ENCODE assay signal across 9 cellular contexts in genomic region chr12:96212456-96213375, GRCh38. TPM values are rescaled to one million over a fixed set of nuclear protein-coding genes. Genes with fewer than 3 reads are reported as not detected.
DNase-seq lines count a peak whose midpoint lies in the region; TF ChIP-seq lines count a peak whose summit lies in the region.
"Had no signal": no experiment of that assay in that cellular context is flagged by ENCODE, and none has a peak within 500 bp of the region (broad histone marks: within the 10 kb centered on the region; RNA-seq: fewer than 3 reads in every experiment).

No MANE protein-coding gene starts in this region.

- intact Hi-C loops in PC-9 (cut with micrococcal nuclease; ENCODE audit: unreplicated experiment): no loop called here

- H3K27me3 ChIP-seq in PC-9 (ENCODE audit: insufficient read depth, low read depth) (no peaks in the 10 kb centered on the region), rectal smooth muscle tissue (ENCODE audit: control insufficient read depth, insufficient read depth, low read length) (no peaks in the 10 kb centered on the region)
- H3K27me3 ChIP-seq: body of pancreas had no signal

- H3K4me3 ChIP-seq in PC-9: no peak overlapping the region
- H3K4me3 ChIP-seq in rectal smooth muscle tissue (ENCODE audit: low read length): no peak overlapping the region
- H3K4me3 ChIP-seq: body of pancreas had no signal

- H3K36me3 ChIP-seq in PC-9 (ENCODE audit: low read depth) (peaks cover 3% of the 10 kb centered on the region; the same call in 1 of the 2 replicates), rectal smooth muscle tissue (ENCODE audit: control insufficient read depth, insufficient read depth, low read length) (peaks cover 3% of the 10 kb centered on the region)

- H3K9me2 ChIP-seq in PC-9 (ENCODE audit: insufficient read depth): no peaks in the 10 kb centered on the region

- peaks cover 82% of the 10 kb centered on the region for H3K79me2 ChIP-seq in PC-9 (ENCODE audit: low read depth)

- BruUV-seq in PC-9 (replicated peaks; lab: Mats Ljungman, UMichigan): no TSS peak

- peaks cover 33% of the 10 kb centered on the region for H3K4me1 ChIP-seq in PC-9 (replicated peaks; ENCODE audit: insufficient read depth)
- H3K4me1 ChIP-seq in rectal smooth muscle tissue (ENCODE audit: control insufficient read depth, insufficient read depth, low read length): peaks cover 7% of the 10 kb centered on the region

- H3K9ac ChIP-seq in rectal smooth muscle tissue (ENCODE audit: low read length): no peak overlapping the region

- H3F3A ChIP-seq in PC-9 (ENCODE audit: insufficient read depth, low read depth): peaks cover 54% of the 10 kb centered on the region

- DNase-seq in EH (ENCODE audit: low read depth): peak; percentile 27
- DNase-seq in PC-9: no peak
- DNase-seq in dermis blood vessel endothelial cell: peak; percentile 50
- DNase-seq in NCI-H1417 treated with DMSO at 0.1 percent for 48 hours (lab: John Stamatoyannopoulos, UW): no peak
- DNase-seq in germinal center (ENCODE audit: low spot score): no peak
- DNase-seq in midbrain (lab: John Stamatoyannopoulos, UW): no peak
- DNase-seq: body of pancreas, NCI-H1105 had no signal

- no peaks in the 10 kb centered on the region for H4K20me1 ChIP-seq in PC-9 (ENCODE audit: insufficient read depth)

- CTCF ChIA-PET in PC-9 (lab: Charles Lee): interaction anchor here (0.6 kb wide), 1 partner anchor 197 kb away, joined by 4 read pairs; no protein-coding TSS in a partner anchor

- POLR2A ChIA-PET in PC-9 (lab: Charles Lee; ENCODE audit: unreplicated experiment): interaction anchor here (0.6 kb wide), 1 partner anchor 157 kb away, joined by 4 read pairs; no protein-coding TSS in a partner anchor

- no peak overlapping the region for H2AFZ ChIP-seq in PC-9

- TF ChIP-seq CTCF in PC-9 (conservative IDR thresholded peaks at IDR 0.05): no peak

- H3K27ac ChIP-seq in PC-9 (peak overlapping the region; percentile 33; the same call in 1 of the 2 replicates), rectal smooth muscle tissue (ENCODE audit: low read depth, low read length) (peak overlapping the region; percentile 17)
- H3K27ac ChIP-seq: body of pancreas had no signal

- H3K4me2 ChIP-seq in PC-9: no peak overlapping the region

- H3K9me3 ChIP-seq in PC-9 (ENCODE audit: insufficient read depth, low read depth): no peaks in the 10 kb centered on the region
- H3K9me3 ChIP-seq: body of pancreas had no signal

RNA-seq across cellular contexts. Expression of gene ELK3, which starts 18.5 kb away (rescaled TPM):
- total RNA-seq in PC-9 (2021): 48.0 and 52.3 TPM in 2 replicates
- total RNA-seq in dermis blood vessel endothelial cell: 45.6 and 95.3 TPM in 2 replicates

Comparison
In these comparisons a context has a peak if more than half of its experiments do, and no peak if none do; other contexts are left out.
1. DNase-seq: peak in EH (single experiment) and dermis blood vessel endothelial cell (single experiment); none in PC-9 (0 of 2), NCI-H1417 treated with DMSO at 0.1 percent for 48 hours (single experiment), germinal center (single experiment) and midbrain (single experiment).